ENCODE assay signal across 8 cellular contexts in the genomic region with DNA sequence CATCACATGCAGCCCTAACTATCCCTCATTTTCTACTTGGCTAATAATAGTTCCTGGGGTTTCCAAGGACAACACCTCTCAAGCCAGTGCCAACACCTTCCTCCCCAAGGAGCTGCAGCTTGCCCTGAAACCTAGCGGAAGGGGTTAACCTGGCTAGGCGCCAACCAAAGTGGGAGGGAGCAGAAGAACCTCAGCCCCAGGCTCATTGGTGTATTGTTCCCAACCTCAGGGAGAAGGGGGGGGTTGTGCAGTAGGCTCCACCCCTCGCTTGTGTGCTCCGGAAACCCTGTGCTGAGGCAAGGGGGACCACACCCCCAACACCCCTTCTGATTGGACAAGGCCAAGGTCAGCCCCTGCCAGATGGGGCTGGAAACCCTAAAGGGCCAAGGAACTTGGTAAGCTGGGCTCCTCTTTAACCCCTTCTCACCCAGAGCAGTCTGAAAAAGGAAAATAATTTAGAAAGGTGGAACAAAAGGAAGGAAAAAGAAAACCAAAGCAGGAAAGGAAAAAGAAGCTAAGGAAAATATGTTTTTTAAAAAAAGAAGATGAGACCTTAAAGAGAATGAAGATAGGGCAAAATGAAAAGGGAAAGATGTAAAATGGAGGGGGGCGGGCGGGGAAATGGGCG. TPM values are rescaled to one million over a fixed set of nuclear protein-coding genes. Genes with fewer than 3 reads are reported as not detected.
A peak's percentile ranks its signal among the peaks of the same experiment; 100 is the strongest.
DNase-seq lines count a peak whose midpoint lies in the region; ATAC-seq, FAIRE-seq and TF ChIP-seq lines count a peak whose summit lies in the region.

No MANE protein-coding gene starts in this region.

- WGBS in A549 (ENCODE audit: missing lambda C conversion rate): 39% methylated on average over 7 of the region's 7 CpGs

- DNase-seq in A549 (ENCODE audit: low read depth in 1 of 2, low spot score in 1 of 2): peak; percentile 97 to 99
- DNase-seq in NCI-H460 (ENCODE audit: extremely low read depth, low read depth): peak; percentile 95
- peak; percentile 92 for DNase-seq in activated CD4-positive, alpha-beta T cell treated with anti-CD3 and anti-CD28 coated beads for 1 hour
- peak; percentile 94 for DNase-seq in cerebellum (ENCODE audit: low spot score)
- DNase-seq in kidney tubule cell (ENCODE audit: low spot score): peak; percentile 96
- peak; percentile 87 to 93 for DNase-seq in stimulated activated CD4-positive, alpha-beta T cell treated with anti-CD3 and anti-CD28 coated beads, Interleukin-1b, Interleukin-23, amount 100 ng/mL, for 1 hour (ENCODE audit: low read depth in 2 of 2)

- TF ChIP-seq CTCF in A549 (IDR thresholded peaks at IDR 0.05): no peak

- peak overlapping the region; percentile 95 to 98 for H3K27ac ChIP-seq in A549

- TF ChIP-seq POLR2A in A549 (IDR thresholded peaks at IDR 0.05; ENCODE audit: low read length): no peak

- H3K4me3 ChIP-seq in A549: peak overlapping the region; percentile 92

- CTCF ChIA-PET in A549 (lab: Yijun Ruan, JAX): interaction anchor here (0.6 to 1.7 kb wide), 4 partner anchors 8 to 56 kb away, joined by 3 to 8 read pairs (median 3); no protein-coding TSS in a partner anchor

- no peak; a peak in 1 of 5 replicates for TF ChIP-seq RAD21 in A549 (conservative IDR thresholded peaks at IDR 0.05 in 1 of 2, IDR thresholded peaks at IDR 0.05 in 1 of 2)

- ATAC-seq in A549 (peak; percentile 32 to 76; a peak in 5 of 6 replicates), GM18868 (IDR thresholded peaks at IDR 0.05; ENCODE audit: unreplicated experiment) (peak; percentile 66), HG03159 (IDR thresholded peaks at IDR 0.05; ENCODE audit: unreplicated experiment) (peak; percentile 45)

- peak overlapping the region; percentile 95 for H3K4me2 ChIP-seq in A549

- H3K9me3 ChIP-seq in A549: no peaks in the 10 kb centered on the region

- H3K4me1 ChIP-seq in A549: peaks cover 25% of the 10 kb centered on the region

- no peak for FAIRE-seq in A549 (lab: Jason Lieb, UNC)

- POLR2A ChIA-PET in A549 (lab: Yijun Ruan, JAX): interaction anchor here (0.9 to 3.5 kb wide), 4 partner anchors 7 to 66 kb away, joined by 4 to 75 read pairs (median 5); a partner anchor contains a TSS

- no peak for TF ChIP-seq EP300 in A549 (IDR thresholded peaks at IDR 0.05)

TF ChIP-seq in A549, 52 proteins besides CTCF, POLR2A, EP300 and RAD21 (continues in another document):
- no peak for TF ChIP-seq ZFP36 (IDR thresholded peaks at IDR 0.05; ENCODE audit: borderline replicate concordance, partially characterized antibody)
- peak in 1 of 2 experiments; percentile 30; a peak in 1 of 5 replicates for TF ChIP-seq JUN (IDR thresholded peaks at IDR 0.05)
- 0 out of 2 replicates have a peak, but pooled peaks have one; percentile 30 for TF ChIP-seq GATA3 (IDR thresholded peaks at IDR 0.05; ENCODE audit: borderline replicate concordance)
- no peak for TF ChIP-seq TP53 (CRISPR knock-in tag; IDR thresholded peaks at IDR 0.05)
- TF ChIP-seq RCOR1 (IDR thresholded peaks at IDR 0.05; ENCODE audit: low read depth, low read length): no peak
- no peak for TF ChIP-seq HOXB5 (CRISPR knock-in tag; IDR thresholded peaks at IDR 0.05)
- TF ChIP-seq, protein P1, sequence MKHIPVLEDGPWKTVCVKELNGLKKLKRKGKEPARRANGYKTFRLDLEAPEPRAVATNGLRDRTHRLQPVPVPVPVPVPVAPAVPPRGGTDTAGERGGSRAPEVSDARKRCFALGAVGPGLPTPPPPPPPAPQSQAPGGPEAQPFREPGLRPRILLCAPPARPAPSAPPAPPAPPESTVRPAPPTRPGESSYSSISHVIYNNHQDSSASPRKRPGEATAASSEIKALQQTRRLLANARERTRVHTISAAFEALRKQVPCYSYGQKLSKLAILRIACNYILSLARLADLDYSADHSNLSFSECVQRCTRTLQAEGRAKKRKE (CRISPR knock-in tag; IDR thresholded peaks at IDR 0.05; ENCODE audit: low read depth): no peak
- TF ChIP-seq KDM5A (IDR thresholded peaks at IDR 0.05): no peak
- no peak for TF ChIP-seq MAFK (IDR thresholded peaks at IDR 0.05; ENCODE audit: partially characterized antibody)
- TF ChIP-seq CHD2 (IDR thresholded peaks at IDR 0.05; ENCODE audit: low read length, partially characterized antibody): no peak
- TF ChIP-seq KDM1A (IDR thresholded peaks at IDR 0.05; ENCODE audit: low read depth): no peak
- TF ChIP-seq ESRRA (IDR thresholded peaks at IDR 0.05; ENCODE audit: borderline replicate concordance, low read length): no peak
- TF ChIP-seq NFE2L2 (conservative IDR thresholded peaks at IDR 0.05; ENCODE audit: low read length): no peak
- no peak for TF ChIP-seq ZNF302 (CRISPR knock-in tag; IDR thresholded peaks at IDR 0.05)
- TF ChIP-seq PHF8 (IDR thresholded peaks at IDR 0.05; ENCODE audit: borderline replicate concordance, low read depth): no peak
- TF ChIP-seq, protein P2, sequence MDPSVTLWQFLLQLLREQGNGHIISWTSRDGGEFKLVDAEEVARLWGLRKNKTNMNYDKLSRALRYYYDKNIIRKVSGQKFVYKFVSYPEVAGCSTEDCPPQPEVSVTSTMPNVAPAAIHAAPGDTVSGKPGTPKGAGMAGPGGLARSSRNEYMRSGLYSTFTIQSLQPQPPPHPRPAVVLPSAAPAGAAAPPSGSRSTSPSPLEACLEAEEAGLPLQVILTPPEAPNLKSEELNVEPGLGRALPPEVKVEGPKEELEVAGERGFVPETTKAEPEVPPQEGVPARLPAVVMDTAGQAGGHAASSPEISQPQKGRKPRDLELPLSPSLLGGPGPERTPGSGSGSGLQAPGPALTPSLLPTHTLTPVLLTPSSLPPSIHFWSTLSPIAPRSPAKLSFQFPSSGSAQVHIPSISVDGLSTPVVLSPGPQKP (IDR thresholded peaks at IDR 0.05; ENCODE audit: low read depth, low read length): no peak
- no peak for TF ChIP-seq ZC3H11A (IDR thresholded peaks at IDR 0.05)
- TF ChIP-seq, protein P3, sequence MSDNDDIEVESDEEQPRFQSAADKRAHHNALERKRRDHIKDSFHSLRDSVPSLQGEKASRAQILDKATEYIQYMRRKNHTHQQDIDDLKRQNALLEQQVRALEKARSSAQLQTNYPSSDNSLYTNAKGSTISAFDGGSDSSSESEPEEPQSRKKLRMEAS (IDR thresholded peaks at IDR 0.05): peak; percentile 62
- no peak for TF ChIP-seq SMC3 (IDR thresholded peaks at IDR 0.05)
- TF ChIP-seq HOXA7 (CRISPR knock-in tag; IDR thresholded peaks at IDR 0.05): no peak
- no peak for TF ChIP-seq POLR2AphosphoS2 (conservative IDR thresholded peaks at IDR 0.05; ENCODE audit: low read length)

RNA-seq across cellular contexts. Expression of a gene that starts 2.5 kb away (rescaled TPM):
- polyA plus RNA-seq in A549 (2011; rRNA removed) (21.8 and 44.3 TPM in 2 replicates), A549 (2017; fragmentation: RNase III; extraction: RNeasy Plus Mini Kit Qiagen cat#74134 plus additional on column Dnase treatment) (79.3 to 85.0 TPM (median 84.5 TPM) in 3 replicates)
- polyA plus RNA-seq in A549 (2012; cell fraction: cytosol; rRNA removed): 12.5 and 16.1 TPM in 2 replicates
- 25.7 and 48.5 TPM in 2 replicates for polyA plus RNA-seq in A549 (2012; cell fraction: nucleus; rRNA removed)
- 74.7 and 80.5 TPM in 2 replicates for polyA minus RNA-seq in A549 (2011; rRNA and poly(A)+ RNA removed)
- total RNA-seq in NCI-H460 (2014; rRNA removed; shearing (Covaris generic)): 67.7 and 79.0 TPM in 2 replicates
- polyA plus RNA-seq in NCI-H460 (2014; cell fraction: nucleus; rRNA removed): 96.8 and 129 TPM in 2 replicates
- 72.5 TPM for total RNA-seq in cerebellum

RNA-seq across cellular contexts. Expression of a gene that starts 7.9 kb away (rescaled TPM):
- polyA plus RNA-seq in A549 (2011; rRNA removed): 12.9 and 15.5 TPM in 2 replicates
- polyA plus RNA-seq in A549 (2012; cell fraction: cytosol; rRNA removed): 8.9 and 9.9 TPM in 2 replicates
- 30.4 and 31.6 TPM in 2 replicates for polyA plus RNA-seq in A549 (2012; cell fraction: nucleus; rRNA removed)
- 9.9 to 11.7 TPM (median 11.1 TPM) in 3 replicates for polyA plus RNA-seq in A549 (2017; fragmentation: RNase III; extraction: RNeasy Plus Mini Kit Qiagen cat#74134 plus additional on column Dnase treatment)
- 9.4 and 11.7 TPM in 2 replicates for polyA minus RNA-seq in A549 (2011; rRNA and poly(A)+ RNA removed)
- 6.3 and 6.4 TPM in 2 replicates for total RNA-seq in NCI-H460 (2014; rRNA removed; shearing (Covaris generic))
- polyA plus RNA-seq in NCI-H460 (2014; cell fraction: nucleus; rRNA removed): 25.6 and 30.6 TPM in 2 replicates
- total RNA-seq in cerebellum: 6.3 TPM

RNA-seq across cellular contexts. Expression of a gene that starts 13.4 kb away (rescaled TPM):
- 15.2 and 19.7 TPM in 2 replicates for polyA plus RNA-seq in A549 (2011; rRNA removed)
- 16.7 and 22.6 TPM in 2 replicates for polyA plus RNA-seq in A549 (2012; cell fraction: cytosol; rRNA removed)
- polyA plus RNA-seq in A549 (2012; cell fraction: nucleus; rRNA removed): 124 and 129 TPM in 2 replicates
- polyA plus RNA-seq in A549 (2017; fragmentation: RNase III; extraction: RNeasy Plus Mini Kit Qiagen cat#74134 plus additional on column Dnase treatment): 21.4 to 28.0 TPM (median 27.2 TPM) in 3 replicates
- 15.4 and 16.7 TPM in 2 replicates for polyA minus RNA-seq in A549 (2011; rRNA and poly(A)+ RNA removed)
- 14.6 and 18.4 TPM in 2 replicates for total RNA-seq in NCI-H460 (2014; rRNA removed; shearing (Covaris generic))
- polyA plus RNA-seq in NCI-H460 (2014; cell fraction: nucleus; rRNA removed): 90.0 and 162 TPM in 2 replicates
- 5.6 TPM for total RNA-seq in cerebellum

RNA-seq across cellular contexts. Expression of a gene that starts 13.9 kb away (rescaled TPM):
- polyA plus RNA-seq in A549 (2011; rRNA removed): 0.92 and 1.6 TPM in 2 replicates
- 2.0 and 2.4 TPM in 2 replicates for polyA plus RNA-seq in A549 (2012; cell fraction: cytosol; rRNA removed)
- 1.7 and 1.8 TPM in 2 replicates for polyA plus RNA-seq in A549 (2012; cell fraction: nucleus; rRNA removed)
- 2.8 to 3.7 TPM (median 3.2 TPM) in 3 replicates for polyA plus RNA-seq in A549 (2017; fragmentation: RNase III; extraction: RNeasy Plus Mini Kit Qiagen cat#74134 plus additional on column Dnase treatment)
- polyA minus RNA-seq in A549 (2011; rRNA and poly(A)+ RNA removed): 0.24 and 0.37 TPM in 2 replicates
- total RNA-seq in NCI-H460 (2014; rRNA removed; shearing (Covaris generic)): 1.2 and 3.0 TPM in 2 replicates
- 1.7 and 3.3 TPM in 2 replicates for polyA plus RNA-seq in NCI-H460 (2014; cell fraction: nucleus; rRNA removed)
- 0.64 TPM for total RNA-seq in cerebellum

RNA-seq across cellular contexts. Expression of a gene that starts 22.6 kb away (rescaled TPM):
- 19.0 and 20.5 TPM in 2 replicates for polyA plus RNA-seq in A549 (2011; rRNA removed)
- 55.2 and 77.9 TPM in 2 replicates for polyA plus RNA-seq in A549 (2012; cell fraction: cytosol; rRNA removed)
- 113 and 130 TPM in 2 replicates for polyA plus RNA-seq in A549 (2012; cell fraction: nucleus; rRNA removed)
- 38.1 to 41.0 TPM (median 40.9 TPM) in 3 replicates for polyA plus RNA-seq in A549 (2017; fragmentation: RNase III; extraction: RNeasy Plus Mini Kit Qiagen cat#74134 plus additional on column Dnase treatment)
- polyA minus RNA-seq in A549 (2011; rRNA and poly(A)+ RNA removed): 8.6 and 10.7 TPM in 2 replicates
- 22.6 TPM in 2 replicates for total RNA-seq in NCI-H460 (2014; rRNA removed; shearing (Covaris generic))
- 108 and 112 TPM in 2 replicates for polyA plus RNA-seq in NCI-H460 (2014; cell fraction: nucleus; rRNA removed)
- total RNA-seq in cerebellum: 12.8 TPM

Comparison
In these comparisons a context has a peak if more than half of its experiments do, and no peak if none do; other contexts are left out.
1. Peak in every context shown above with its lines: DNase-seq, ATAC-seq, H3K4me3 ChIP-seq and H3K27ac ChIP-seq.